Comparison of ENCODE assay signal across 17 cellular contexts in the genomic region with DNA sequence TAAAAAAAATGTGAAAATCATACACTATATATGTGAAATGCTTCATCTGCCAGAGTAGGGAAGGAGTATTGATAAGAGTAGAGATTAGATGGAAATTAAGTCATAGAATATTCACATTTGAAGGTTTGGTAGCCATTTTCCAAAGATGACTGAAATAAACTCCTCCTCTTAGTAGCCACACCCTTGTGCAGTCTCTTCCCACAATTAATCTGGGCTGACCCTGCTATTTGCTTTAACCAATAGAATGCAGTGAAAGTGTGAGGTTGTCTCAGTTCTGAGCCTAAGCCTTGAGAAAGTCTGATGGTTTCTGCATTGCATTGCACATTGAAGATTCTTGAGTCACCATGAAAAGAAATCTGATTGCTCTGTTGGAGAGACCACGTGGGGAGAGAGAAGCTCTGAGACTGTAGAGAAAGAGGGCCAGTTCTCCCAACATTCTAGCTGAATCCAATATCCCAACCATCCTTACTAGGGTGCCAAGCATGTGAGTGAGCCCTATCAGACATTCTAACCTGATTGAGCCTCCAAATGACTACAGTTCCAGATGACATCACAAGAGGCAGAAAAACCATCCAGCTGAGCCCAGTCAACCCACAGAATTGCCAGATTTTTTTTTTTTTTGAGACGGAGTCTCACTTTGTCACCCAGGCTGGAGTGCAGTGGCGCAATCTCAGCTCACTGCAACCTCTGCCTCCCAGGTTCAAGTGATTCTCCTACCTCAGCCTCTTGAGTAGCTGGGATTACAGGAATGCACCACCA. TPM values are rescaled to one million over a fixed set of nuclear protein-coding genes. Genes with fewer than 3 reads are reported as not detected.
DNase-seq lines count a peak whose midpoint lies in the region; ATAC-seq and TF ChIP-seq lines count a peak whose summit lies in the region.
"Had no signal": no experiment of that assay in that cellular context is flagged by ENCODE, and none has a peak within 500 bp of the region (broad histone marks: within the 10 kb centered on the region; RNA-seq: fewer than 3 reads in every experiment).

No MANE protein-coding gene starts in this region.

- peaks cover 2% of the 10 kb centered on the region for H3K9me3 Mint-ChIP-seq in activated CD4-positive, alpha-beta T cell treated with anti-CD3 and anti-CD28 coated beads, Interleukin-2, amount 10 ng/mL, durations not matched to agents 7 days and 5 days
- peaks cover 0 to 3% (median 0%) of the 10 kb centered on the region in 6 donors for H3K9me3 Mint-ChIP-seq in immature natural killer cell

- no peak for ATAC-seq in left lobe of liver
- ATAC-seq: CD8-positive, alpha-beta T cell had no signal

- H3K4me3 ChIP-seq in HEK293 (ENCODE audit: low read depth, low read length) = no peak overlapping the region
- H3K4me3 ChIP-seq: BLaER1, GM23248 had no signal

- POLR2A ChIA-PET in activated CD4-positive, alpha-beta T cell treated with anti-CD3 and anti-CD28 coated beads, Interleukin-2, amount 10 ng/mL, durations not matched to agents 7 days and 5 days (lab: Charles Lee) = no interaction called here
- POLR2A ChIA-PET in HEK293 (lab: Yijun Ruan, JAX) = no interaction called here

- H3K27me3 Mint-ChIP-seq in activated CD4-positive, alpha-beta T cell treated with anti-CD3 and anti-CD28 coated beads, Interleukin-2, amount 10 ng/mL, durations not matched to agents 7 days and 5 days = peaks cover 2% of the 10 kb centered on the region
- H3K27me3 Mint-ChIP-seq in immature natural killer cell (ENCODE audit: low read depth in 3 of 3) = no peaks in the 10 kb centered on the region

- H3K27ac Mint-ChIP-seq in activated CD4-positive, alpha-beta T cell treated with anti-CD3 and anti-CD28 coated beads, Interleukin-2, amount 10 ng/mL, durations not matched to agents 7 days and 5 days = peak overlapping the region; percentile 54
- H3K27ac Mint-ChIP-seq in immature natural killer cell = no peak overlapping the region
- H3K27ac Mint-ChIP-seq: B cell; CD8-positive, alpha-beta T cell; H9 had no signal

- peaks cover 2% of the 10 kb centered on the region for H3K36me3 Mint-ChIP-seq in activated CD4-positive, alpha-beta T cell treated with anti-CD3 and anti-CD28 coated beads, Interleukin-2, amount 10 ng/mL, durations not matched to agents 7 days and 5 days (ENCODE audit: low read depth)
- peaks cover 0 to 3% (median 0%) of the 10 kb centered on the region in 3 donors for H3K36me3 Mint-ChIP-seq in immature natural killer cell
- H3K36me3 Mint-ChIP-seq: CD4-positive, CD25-positive, alpha-beta regulatory T cell; CD8-positive, alpha-beta T cell had no signal

- no peak overlapping the region for H3K4me3 Mint-ChIP-seq in activated CD4-positive, alpha-beta T cell treated with anti-CD3 and anti-CD28 coated beads, Interleukin-2, amount 10 ng/mL, durations not matched to agents 7 days and 5 days
- no peak overlapping the region for H3K4me3 Mint-ChIP-seq in immature natural killer cell
- H3K4me3 Mint-ChIP-seq: B cell; CD4-positive, CD25-positive, alpha-beta regulatory T cell; CD8-positive, alpha-beta T cell; H9 had no signal

- H3K4me1 Mint-ChIP-seq in activated CD4-positive, alpha-beta T cell treated with anti-CD3 and anti-CD28 coated beads, Interleukin-2, amount 10 ng/mL, durations not matched to agents 7 days and 5 days = no peaks in the 10 kb centered on the region
- H3K4me1 Mint-ChIP-seq in immature natural killer cell = no peaks in the 10 kb centered on the region
- H3K4me1 Mint-ChIP-seq: B cell; CD4-positive, CD25-positive, alpha-beta regulatory T cell; H9 had no signal

- H3K4me1 ChIP-seq in HEK293 (ENCODE audit: control insufficient read depth, insufficient read depth, low read length) = no peaks in the 10 kb centered on the region
- H3K4me1 ChIP-seq: Caco-2 had no signal

- H3K9me3 ChIP-seq in HEK293 (ENCODE audit: control insufficient read depth, insufficient read depth, low read depth, low read length) = no peaks in the 10 kb centered on the region

- no peak overlapping the region for H3K27ac ChIP-seq in HEK293 (ENCODE audit: extremely low read depth, low read depth, low read length)
- H3K27ac ChIP-seq: 22Rv1, BLaER1, C4-2B, GM23248 had no signal

- CTCF ChIA-PET in activated CD4-positive, alpha-beta T cell treated with anti-CD3 and anti-CD28 coated beads, Interleukin-2, amount 10 ng/mL, durations not matched to agents 7 days and 5 days (lab: Charles Lee) = interaction anchor here (1.1 kb wide), 1 partner anchor 650 kb away, joined by 3 read pairs; no protein-coding TSS in a partner anchor
- CTCF ChIA-PET in HEK293 (lab: Yijun Ruan, JAX) = interaction anchor here (0.6 kb wide), 1 partner anchor 451 kb away, joined by 3 read pairs; no protein-coding TSS in a partner anchor

- no peak for DNase-seq in activated CD4-positive, alpha-beta T cell treated with anti-CD3 and anti-CD28 coated beads, Interleukin-2, amount 10 ng/mL, durations not matched to agents 7 days and 5 days
- no peak for DNase-seq in activated CD4-positive, alpha-beta T cell treated with anti-CD3 and anti-CD28 coated beads, Interleukin-2, amount 50 U/mL, for 4 hours
- DNase-seq in left lobe of liver (ENCODE audit: low spot score) (peak; percentile 4), SHP77 treated with DMSO at 0.1 percent for 48 hours (lab: John Stamatoyannopoulos, UW) (no peak), immature natural killer cell (no peak)
- DNase-seq: Caco-2; CD4-positive, CD25-positive, alpha-beta regulatory T cell; CD8-positive, alpha-beta T cell; DMS153; DND-41; GM23248; H9 had no signal

- no peak for TF ChIP-seq CTCF in HEK293 (tag by site-specific recombination; IDR thresholded peaks at IDR 0.05)

- H3K36me3 ChIP-seq in HEK293 (ENCODE audit: control insufficient read depth in 2 of 2, insufficient read depth in 1 of 2, low read length in 2 of 2) = no peaks in the 10 kb centered on the region
- H3K36me3 ChIP-seq: BLaER1 had no signal

TF ChIP-seq in HEK293, 187 proteins besides CTCF, POLR2A, EP300 and RAD21:
- TF ChIP-seq IKZF3 (tag by site-specific recombination; IDR thresholded peaks at IDR 0.05) (no peak), ZNF350 (tag by site-specific recombination; IDR thresholded peaks at IDR 0.05) (no peak), SETDB1 (IDR thresholded peaks at IDR 0.05; ENCODE audit: insufficient read length, low read length) (peak; percentile 33), ZNF404 (tag by site-specific recombination; IDR thresholded peaks at IDR 0.05) (no peak)
- TF ChIP-seq, protein P1, sequence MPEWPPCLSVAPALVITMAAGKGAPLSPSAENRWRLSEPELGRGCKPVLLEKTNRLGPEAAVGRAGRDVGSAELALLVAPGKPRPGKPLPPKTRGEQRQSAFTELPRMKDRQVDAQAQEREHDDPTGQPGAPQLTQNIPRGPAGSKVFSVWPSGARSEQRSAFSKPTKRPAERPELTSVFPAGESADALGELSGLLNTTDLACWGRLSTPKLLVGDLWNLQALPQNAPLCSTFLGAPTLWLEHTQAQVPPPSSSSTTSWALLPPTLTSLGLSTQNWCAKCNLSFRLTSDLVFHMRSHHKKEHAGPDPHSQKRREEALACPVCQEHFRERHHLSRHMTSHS (tag by site-specific recombination; IDR thresholded peaks at IDR 0.05) = no peak

RNA-seq across cellular contexts. Expression of a gene that starts 29.4 kb away (rescaled TPM):
- total RNA-seq in activated CD4-positive, alpha-beta T cell treated with anti-CD3 and anti-CD28 coated beads, Interleukin-2, amount 10 ng/mL, durations not matched to agents 7 days and 5 days = 100 to 1,000 TPM; 202 to 221 TPM
- total RNA-seq in left lobe of liver = 68.6 TPM
- 10 to 100 TPM; 27.8 to 71.2 (median 43.3) TPM for polyA plus RNA-seq in immature natural killer cell
